1 cellular context compared by ENCODE assay signal in genomic region chr22:45163417-45164216, GRCh38.
TF ChIP-seq lines count a peak whose summit lies in the region.

Gene NUP50, plus strand, starts transcription at chr22:45163925. Its CDS starts 4,253 bp downstream, at chr22:45168178.

TF ChIP-seq in HepG2, 621 proteins besides CTCF, POLR2A, EP300 and RAD21 (continued from another document and continues in another):
- peak; percentile 94 for TF ChIP-seq TFDP2 (CRISPR knock-in tag; IDR thresholded peaks at IDR 0.05)
- peak; percentile 56; the same call in 1 of the 2 replicates for TF ChIP-seq SPEN (CRISPR knock-in tag; IDR thresholded peaks at IDR 0.05; ENCODE audit: low read depth)
- no peak for TF ChIP-seq SOX13 (IDR thresholded peaks at IDR 0.05)
- TF ChIP-seq SOX13 (CRISPR knock-in tag; conservative IDR thresholded peaks at IDR 0.05 in 1 of 2, IDR thresholded peaks at IDR 0.05 in 1 of 2), result peak in 1 of 2 experiments; percentile 62; a peak in 2 of 4 replicates
- TF ChIP-seq RELA (CRISPR knock-in tag; IDR thresholded peaks at IDR 0.05), result peak; percentile 69; the same call in 1 of the 2 replicates
- peak; percentile 93 for TF ChIP-seq IRX3 (CRISPR knock-in tag; IDR thresholded peaks at IDR 0.05; ENCODE audit: borderline replicate concordance, low read depth)
- no peak for TF ChIP-seq DBP (CRISPR knock-in tag; IDR thresholded peaks at IDR 0.05; ENCODE audit: not compliant biosample characterization)
- TF ChIP-seq TCF7 (IDR thresholded peaks at IDR 0.05; ENCODE audit: low read depth), result peak; percentile 63; the same call in 1 of the 2 replicates
- peak; percentile 73; the same call in 1 of the 2 replicates for TF ChIP-seq ZBTB7B (CRISPR knock-in tag; IDR thresholded peaks at IDR 0.05)
- peak; percentile 73 for TF ChIP-seq ZNF407 (CRISPR knock-in tag; IDR thresholded peaks at IDR 0.05; ENCODE audit: not compliant biosample characterization)
- TF ChIP-seq ZNF660 (CRISPR knock-in tag; IDR thresholded peaks at IDR 0.05; ENCODE audit: borderline replicate concordance, low read depth), result no peak
- TF ChIP-seq ZNF576 (CRISPR knock-in tag; IDR thresholded peaks at IDR 0.05), result peak; percentile 83; the same call in 1 of the 2 replicates
- TF ChIP-seq THRA (CRISPR knock-in tag; IDR thresholded peaks at IDR 0.05; ENCODE audit: borderline replicate concordance), result peak; percentile 67; the same call in 1 of the 2 replicates
- peak; percentile 92; the same call in 1 of the 2 replicates for TF ChIP-seq HES4 (CRISPR knock-in tag; IDR thresholded peaks at IDR 0.05; ENCODE audit: borderline replicate concordance)
- peak; percentile 70; the same call in 1 of the 2 replicates for TF ChIP-seq ZNF816 (CRISPR knock-in tag; IDR thresholded peaks at IDR 0.05; ENCODE audit: borderline replicate concordance)
- 0 out of 2 replicates have a peak, but pooled peaks have one; percentile 71 for TF ChIP-seq ZNF572 (CRISPR knock-in tag; IDR thresholded peaks at IDR 0.05)
- TF ChIP-seq ESRRA (CRISPR knock-in tag; IDR thresholded peaks at IDR 0.05; ENCODE audit: low read depth), result peak; percentile 51; the same call in 1 of the 2 replicates
- TF ChIP-seq SMAD1 (CRISPR knock-in tag; IDR thresholded peaks at IDR 0.05; ENCODE audit: borderline replicate concordance, low read depth), result 0 out of 2 replicates have a peak, but pooled peaks have one; percentile 75
- TF ChIP-seq DDIT3 (CRISPR knock-in tag; IDR thresholded peaks at IDR 0.05), result no peak
- peak; percentile 94 for TF ChIP-seq ZMAT3 (CRISPR knock-in tag; conservative IDR thresholded peaks at IDR 0.05)
- no peak for TF ChIP-seq TAF15 (IDR thresholded peaks at IDR 0.05; ENCODE audit: low read depth, low read length, poor library complexity, severe bottlenecking)
- peak; percentile 92 for TF ChIP-seq ZNF878 (CRISPR knock-in tag; IDR thresholded peaks at IDR 0.05)
- no peak for TF ChIP-seq ZNF484 (CRISPR knock-in tag; IDR thresholded peaks at IDR 0.05; ENCODE audit: borderline replicate concordance, low read depth)
- no peak for TF ChIP-seq ATF6 (CRISPR knock-in tag; conservative IDR thresholded peaks at IDR 0.05)
- peak; percentile 83; the same call in 1 of the 2 replicates for TF ChIP-seq ZBTB43 (CRISPR knock-in tag; conservative IDR thresholded peaks at IDR 0.05)
- peak; percentile 45; the same call in 1 of the 2 replicates for TF ChIP-seq MTF1 (CRISPR knock-in tag; IDR thresholded peaks at IDR 0.05)
- peak; percentile 69; the same call in 1 of the 2 replicates for TF ChIP-seq ZNF333 (CRISPR knock-in tag; IDR thresholded peaks at IDR 0.05; ENCODE audit: borderline replicate concordance)
- TF ChIP-seq PRPF4 (IDR thresholded peaks at IDR 0.05; ENCODE audit: low read depth, low read length, poor library complexity, severe bottlenecking), result no peak
- no peak; the same call in 1 of the 2 replicates for TF ChIP-seq DMTF1 (CRISPR knock-in tag; IDR thresholded peaks at IDR 0.05)
- no peak for TF ChIP-seq ZKSCAN1 (IDR thresholded peaks at IDR 0.05; ENCODE audit: low read length)
- TF ChIP-seq MAFF (IDR thresholded peaks at IDR 0.05; ENCODE audit: low read depth, low read length), result no peak
- TF ChIP-seq SAFB2 (CRISPR knock-in tag; IDR thresholded peaks at IDR 0.05; ENCODE audit: borderline replicate concordance, low read depth), result peak; percentile 67; the same call in 1 of the 2 replicates
- TF ChIP-seq ATM (IDR thresholded peaks at IDR 0.05; ENCODE audit: borderline replicate concordance), result no peak
- peak; percentile 78 for TF ChIP-seq IKZF4 (CRISPR knock-in tag; IDR thresholded peaks at IDR 0.05; ENCODE audit: borderline replicate concordance, low read depth, not compliant biosample characterization)
- no peak for TF ChIP-seq GTF2F1 (IDR thresholded peaks at IDR 0.05; ENCODE audit: low read length)
- TF ChIP-seq ZSCAN22 (CRISPR knock-in tag; IDR thresholded peaks at IDR 0.05), result 0 out of 2 replicates have a peak, but pooled peaks have one; percentile 51
- peak; percentile 84; the same call in 1 of the 2 replicates for TF ChIP-seq ZNF788 (CRISPR knock-in tag; IDR thresholded peaks at IDR 0.05; ENCODE audit: borderline replicate concordance)
- peak; percentile 85 for TF ChIP-seq ETV5 (CRISPR knock-in tag; IDR thresholded peaks at IDR 0.05; ENCODE audit: borderline replicate concordance)
